1 cellular context compared by ENCODE assay signal in genomic region chr7:30504347-30505173, GRCh38.
A peak's percentile ranks its signal among the peaks of the same experiment; 100 is the strongest.
TF ChIP-seq lines count a peak whose summit lies in the region.

Gene GGCT, minus strand, starts transcription at chr7:30504829. Its CDS starts 120 bp downstream, at chr7:30504709.

TF ChIP-seq in SK-N-SH, 30 proteins besides CTCF, POLR2A, EP300 and RAD21 (continued from another document):
- TF ChIP-seq PBX3 (IDR thresholded peaks at IDR 0.05) (peak; percentile 61), NFIC (IDR thresholded peaks at IDR 0.05; ENCODE audit: borderline replicate concordance) (no peak), GABPA (IDR thresholded peaks at IDR 0.05; ENCODE audit: low read depth) (peak; percentile 69), NRF1 (IDR thresholded peaks at IDR 0.05; ENCODE audit: low read depth, low read length) (peak; percentile 48; the same call in 1 of the 2 replicates), RXRA (IDR thresholded peaks at IDR 0.05; ENCODE audit: borderline replicate concordance, low read depth) (no peak), MEF2A (IDR thresholded peaks at IDR 0.05; ENCODE audit: borderline replicate concordance, low read depth) (no peak), FOXM1 (IDR thresholded peaks at IDR 0.05; ENCODE audit: low read depth) (no peak), REST (IDR thresholded peaks at IDR 0.05; ENCODE audit: low read depth, low read length) (no peak)
